Comparison of ENCODE assay signal across 10 cellular contexts in the genomic region with DNA sequence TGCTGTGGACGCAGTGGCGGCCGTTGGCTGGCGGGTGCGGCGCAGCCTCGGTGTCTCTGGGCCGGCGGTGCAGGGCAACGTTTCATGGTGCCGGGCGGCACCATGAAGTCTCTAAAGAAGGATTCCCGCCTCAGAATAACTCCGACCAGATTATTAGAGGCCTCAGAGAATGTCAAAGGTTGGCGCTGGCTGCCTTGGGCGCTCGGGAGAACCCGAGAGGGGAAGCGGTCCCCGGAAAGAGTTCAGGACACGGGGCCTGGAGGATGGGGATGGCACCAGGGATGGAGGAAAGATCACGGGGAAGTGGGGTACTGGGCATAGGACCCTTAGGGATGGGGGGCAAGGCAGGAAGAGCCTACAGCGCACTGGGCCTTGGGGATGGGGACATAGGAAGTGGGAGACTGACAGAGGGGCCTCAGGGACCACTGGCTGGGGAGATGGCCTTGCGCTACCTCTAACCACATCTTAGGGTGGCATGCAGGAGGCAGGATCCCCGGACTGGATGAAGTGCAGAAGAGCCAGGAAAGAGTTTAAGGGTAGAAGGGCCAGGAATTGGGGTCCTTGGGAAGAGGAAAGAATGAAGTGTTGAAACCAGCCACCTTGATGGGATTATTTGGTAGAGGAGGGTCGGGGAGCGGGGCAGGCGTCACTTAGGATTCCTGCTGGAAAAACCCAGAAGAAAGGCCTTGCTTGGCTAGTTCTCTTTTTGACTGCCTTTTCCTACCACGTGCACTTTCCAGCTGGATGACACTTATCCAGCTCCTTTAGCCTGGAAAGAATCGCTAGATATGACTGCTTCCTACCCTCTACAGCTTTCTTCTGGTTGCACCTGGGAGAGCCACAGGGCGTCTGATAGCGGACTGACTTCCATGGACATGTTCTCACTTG. TPM values are rescaled to one million over a fixed set of nuclear protein-coding genes. Genes with fewer than 3 reads are reported as not detected.
DNase-seq lines count a peak whose midpoint lies in the region; ATAC-seq, FAIRE-seq and TF ChIP-seq lines count a peak whose summit lies in the region.
"Had no signal": no experiment of that assay in that cellular context is flagged by ENCODE, and none has a peak within 500 bp of the region (broad histone marks: within the 10 kb centered on the region; RNA-seq: fewer than 3 reads in every experiment).

No MANE protein-coding gene starts in this region.

- H3K4me1 ChIP-seq in astrocyte (ENCODE audit: insufficient read depth, low read length) = peaks cover 7% of the 10 kb centered on the region

- no peaks in the 10 kb centered on the region for H3K36me3 Mint-ChIP-seq in astrocyte (ENCODE audit: low read depth, unreplicated experiment)

- H3K4me3 Mint-ChIP-seq in astrocyte (ENCODE audit: unreplicated experiment) = peak overlapping the region; percentile 81

- peaks cover 5% of the 10 kb centered on the region for H3K27me3 Mint-ChIP-seq in astrocyte (ENCODE audit: low read depth, unreplicated experiment)

- peak; percentile 41 for DNase-seq in NCI-H526 treated with DMSO at 0.1 percent for 48 hours (lab: John Stamatoyannopoulos, UW)
- DNase-seq in NCI-H526 (lab: John Stamatoyannopoulos, UW) = no peak
- no peak for DNase-seq in astrocyte (ENCODE audit: low read depth)
- DNase-seq in superior temporal gyrus (ENCODE audit: extremely low spot score) = peak; percentile 70
- DNase-seq in stimulated activated naive CD4-positive, alpha-beta T cell (lab: John Stamatoyannopoulos, UW) = no peak
- no peak for DNase-seq in pons (ENCODE audit: low spot score)

- no peak for ATAC-seq in HG02588 (IDR thresholded peaks at IDR 0.05; ENCODE audit: unreplicated experiment)

- peaks cover 11% of the 10 kb centered on the region for H3K4me1 Mint-ChIP-seq in astrocyte (ENCODE audit: low read depth, unreplicated experiment)

- TF ChIP-seq CTCF in astrocyte (IDR thresholded peaks at IDR 0.05; ENCODE audit: insufficient read depth, low read depth, low read length) = no peak

- no peaks in the 10 kb centered on the region for H3K9me3 Mint-ChIP-seq in astrocyte (ENCODE audit: unreplicated experiment)

- no peaks in the 10 kb centered on the region for H3K27me3 ChIP-seq in astrocyte (ENCODE audit: insufficient read depth, low read length)
- no peaks in the 10 kb centered on the region for H3K27me3 ChIP-seq in layer of hippocampus (ENCODE audit: control insufficient read depth, insufficient read depth, low read length)

- no peak for FAIRE-seq in astrocyte (lab: Jason Lieb, UNC)

- no peaks in the 10 kb centered on the region for H4K20me1 ChIP-seq in astrocyte (ENCODE audit: insufficient read depth, low read length)

- no peaks in the 10 kb centered on the region for H3K9me3 ChIP-seq in astrocyte (ENCODE audit: insufficient read depth, low read depth, low read length)

- peak overlapping the region; percentile 49 for H3K4me3 ChIP-seq in astrocyte (ENCODE audit: insufficient read depth, low read depth, low read length)

- H3K36me3 ChIP-seq in astrocyte (ENCODE audit: insufficient read depth, low read length) = no peaks in the 10 kb centered on the region

- H2AFZ ChIP-seq in astrocyte (ENCODE audit: low read depth, low read length) = peak overlapping the region; percentile 97

- no peaks in the 10 kb centered on the region for H3K79me2 ChIP-seq in astrocyte (ENCODE audit: insufficient read depth, low read length)

- H3K27ac ChIP-seq in astrocyte (ENCODE audit: low read depth, low read length) (no peak overlapping the region), layer of hippocampus (ENCODE audit: low read depth, low read length) (peak overlapping the region; percentile 13)
- H3K27ac ChIP-seq: C4-2B had no signal

- peak overlapping the region; percentile 81 for H3K4me2 ChIP-seq in astrocyte (ENCODE audit: low read length)

- H3K9ac ChIP-seq in astrocyte (ENCODE audit: low read length) = peak overlapping the region; percentile 64

- H3K27ac Mint-ChIP-seq in astrocyte (ENCODE audit: unreplicated experiment) = peak overlapping the region; percentile 81

RNA-seq across cellular contexts. Expression of gene MYCBPAP, which starts 0.6 kb away (rescaled TPM):
- total RNA-seq in astrocyte = 0.99 and 1.4 TPM in 2 replicates
- total RNA-seq: M059J had no signal

RNA-seq across cellular contexts. Expression of gene EPN3, which starts 23.7 kb away (rescaled TPM):
- total RNA-seq in astrocyte = 0.24 and 1.7 TPM in 2 replicates

RNA-seq across cellular contexts. Expression of gene RSAD1, which starts 30.2 kb away (rescaled TPM):
- 18.8 and 21.6 TPM in 2 replicates for total RNA-seq in astrocyte

RNA-seq across cellular contexts. Expression of gene SPATA20, which starts 38.2 kb away (rescaled TPM):
- total RNA-seq in astrocyte = 32.0 and 35.9 TPM in 2 replicates

RNA-seq across cellular contexts. Expression of gene CHAD, which starts 40.1 kb away (rescaled TPM):
- total RNA-seq in astrocyte = not detected in 2 replicates
- total RNA-seq: M059J had no signal

Comparison
In these comparisons a context has a peak if more than half of its experiments do, and no peak if none do; other contexts are left out.
1. DNase-seq: peak in NCI-H526 treated with DMSO at 0.1 percent for 48 hours (single experiment) and superior temporal gyrus (single experiment); none in NCI-H526 (0 of 2), astrocyte (single experiment), stimulated activated naive CD4-positive, alpha-beta T cell (0 of 6) and pons (single experiment).